9 cellular contexts compared by ENCODE assay signal in genomic region chr20:53162251-53162835, GRCh38.
DNase-seq lines count a peak whose midpoint lies in the region; ATAC-seq and TF ChIP-seq lines count a peak whose summit lies in the region.
"Had no signal": no experiment of that assay in that cellular context is flagged by ENCODE, and none has a peak within 500 bp of the region (broad histone marks: within the 10 kb centered on the region; RNA-seq: fewer than 3 reads in every experiment).

No MANE protein-coding gene starts in this region.

- no peaks in the 10 kb centered on the region for H3K9me3 Mint-ChIP-seq in stimulated activated effector memory CD8-positive, alpha-beta T cell treated with anti-CD3 and anti-CD28 coated beads, Interleukin-12 subunit alpha, Interleukin-12 subunit beta, amount 100 ng/mL, for 72 hours
- peaks cover 0 to 3% (median 0%) of the 10 kb centered on the region in 8 donors for H3K9me3 Mint-ChIP-seq in CD4-positive, alpha-beta memory T cell
- H3K9me3 Mint-ChIP-seq: dendritic cell treated with granulocyte-macrophage colony-stimulating factor and Interleukin-4, amounts not matched to agents 40 ng/mL and 50 ng/mL, for 4 days had no signal

- peak overlapping the region in 3 of 12 donors; percentile 30 to 46 (median 34) for H3K27ac ChIP-seq in heart left ventricle
- H3K27ac ChIP-seq in CD4-positive, alpha-beta memory T cell (ENCODE audit: low read depth, low read length) = no peak overlapping the region

- no peaks in the 10 kb centered on the region for H3K9me3 ChIP-seq in heart left ventricle
- no peaks in the 10 kb centered on the region for H3K9me3 ChIP-seq in CD4-positive, alpha-beta memory T cell (ENCODE audit: control insufficient read depth in 1 of 2, low read length in 2 of 2)

- no peaks in the 10 kb centered on the region for H3K36me3 ChIP-seq in heart left ventricle
- H3K36me3 ChIP-seq in CD4-positive, alpha-beta memory T cell (ENCODE audit: insufficient read depth, low read length) = no peaks in the 10 kb centered on the region

- no peaks in the 10 kb centered on the region for H3K36me3 Mint-ChIP-seq in stimulated activated effector memory CD8-positive, alpha-beta T cell treated with anti-CD3 and anti-CD28 coated beads, Interleukin-12 subunit alpha, Interleukin-12 subunit beta, amount 100 ng/mL, for 72 hours
- H3K36me3 Mint-ChIP-seq in CD4-positive, alpha-beta memory T cell = peaks cover 0 to 3% of the 10 kb centered on the region in 2 donors

- no peak overlapping the region; the same call in 1 of the 2 replicates for H3K4me3 ChIP-seq in AG09309 (ENCODE audit: control insufficient read depth, low read depth, low read length)
- H3K4me3 ChIP-seq in heart left ventricle = peak overlapping the region in 6 of 12 donors; percentile 3 to 40 (median 18)
- H3K4me3 ChIP-seq in CD4-positive, alpha-beta memory T cell (ENCODE audit: low read length in 2 of 2) = no peak overlapping the region

- peaks cover 0 to 8% (median 0%) of the 10 kb centered on the region in 12 donors for H3K4me1 ChIP-seq in heart left ventricle
- H3K4me1 ChIP-seq in CD4-positive, alpha-beta memory T cell (ENCODE audit: insufficient read depth, low read length) = no peaks in the 10 kb centered on the region

- peak in 3 of 4 donors; percentile 22 to 58 (median 47) for ATAC-seq in heart left ventricle
- ATAC-seq in stimulated activated effector memory CD8-positive, alpha-beta T cell treated with anti-CD3 and anti-CD28 coated beads, Interleukin-12 subunit alpha, Interleukin-12 subunit beta, amount 100 ng/mL, for 72 hours = peak; percentile 38
- no peak for ATAC-seq in GM19455 (IDR thresholded peaks at IDR 0.05; ENCODE audit: unreplicated experiment)

- POLR2A ChIA-PET in CD4-positive, alpha-beta memory T cell (lab: Charles Lee; ENCODE audit: partially characterized antibody) = no interaction called here

- 52 to 53% (median 52%) methylated on average over 13 of the region's 13 CpGs for WGBS in heart left ventricle, 4 donors

- intact Hi-C loops in heart left ventricle (cut with DNase I) = no loop called here
- intact Hi-C loops in CD4-positive, alpha-beta memory T cell (cut with micrococcal nuclease) = no loop called here

- no peak for TF ChIP-seq POLR2A in heart left ventricle (IDR thresholded peaks at IDR 0.05)

- no peak overlapping the region for H3K27ac Mint-ChIP-seq in stimulated activated effector memory CD8-positive, alpha-beta T cell treated with anti-CD3 and anti-CD28 coated beads, Interleukin-12 subunit alpha, Interleukin-12 subunit beta, amount 100 ng/mL, for 72 hours
- no peak overlapping the region for H3K27ac Mint-ChIP-seq in CD4-positive, alpha-beta memory T cell
- H3K27ac Mint-ChIP-seq: dendritic cell treated with granulocyte-macrophage colony-stimulating factor and Interleukin-4, amounts not matched to agents 40 ng/mL and 50 ng/mL, for 4 days had no signal

- CTCF ChIA-PET in CD4-positive, alpha-beta memory T cell (lab: Charles Lee; ENCODE audit: partially characterized antibody) = no interaction called here

- H3K27me3 ChIP-seq in heart left ventricle = no peaks in the 10 kb centered on the region
- no peaks in the 10 kb centered on the region for H3K27me3 ChIP-seq in CD4-positive, alpha-beta memory T cell (ENCODE audit: insufficient read depth, low read length)

- H3K4me1 Mint-ChIP-seq in stimulated activated effector memory CD8-positive, alpha-beta T cell treated with anti-CD3 and anti-CD28 coated beads, Interleukin-12 subunit alpha, Interleukin-12 subunit beta, amount 100 ng/mL, for 72 hours = peaks cover 13% of the 10 kb centered on the region
- H3K4me1 Mint-ChIP-seq in CD4-positive, alpha-beta memory T cell = peaks cover 6 to 14% (median 9%) of the 10 kb centered on the region in 4 donors

- peak; percentile 16 for DNase-seq in AG09309 (ENCODE audit: low read depth)
- peak; percentile 30 for DNase-seq in HT1080 (ENCODE audit: low read depth)
- peak; percentile 88 for DNase-seq in SHP77 treated with DMSO at 0.1 percent for 48 hours (lab: John Stamatoyannopoulos, UW)
- DNase-seq in heart left ventricle = peak in 3 of 5 donors; percentile 26 to 32 (median 30)
- DNase-seq in stimulated activated effector memory CD8-positive, alpha-beta T cell treated with anti-CD3 and anti-CD28 coated beads, Interleukin-12 subunit alpha, Interleukin-12 subunit beta, amount 100 ng/mL, for 72 hours (ENCODE audit: low spot score in 2 of 2) = no peak
- DNase-seq in CD4-positive, alpha-beta memory T cell = no peak
- DNase-seq in HCEC 1CT = no peak

- H3K4me3 Mint-ChIP-seq in stimulated activated effector memory CD8-positive, alpha-beta T cell treated with anti-CD3 and anti-CD28 coated beads, Interleukin-12 subunit alpha, Interleukin-12 subunit beta, amount 100 ng/mL, for 72 hours = no peak overlapping the region
- no peak overlapping the region for H3K4me3 Mint-ChIP-seq in CD4-positive, alpha-beta memory T cell
- H3K4me3 Mint-ChIP-seq: dendritic cell treated with granulocyte-macrophage colony-stimulating factor and Interleukin-4, amounts not matched to agents 40 ng/mL and 50 ng/mL, for 4 days had no signal

- TF ChIP-seq CTCF in AG09309 (IDR thresholded peaks at IDR 0.05; ENCODE audit: control insufficient read depth, insufficient read depth, low read depth, low read length, missing control alignments) = peak; percentile 32
- TF ChIP-seq CTCF in heart left ventricle (IDR thresholded peaks at IDR 0.05) = peak in 2 of 12 donors; percentile 7 to 18

- peaks cover 0 to 5% of the 10 kb centered on the region in 2 donors for H3K27me3 Mint-ChIP-seq in CD4-positive, alpha-beta memory T cell

Comparison
In these comparisons a context has a peak if more than half of its experiments do, and no peak if none do; other contexts are left out.
1. DNase-seq: peak in AG09309 (single experiment), HT1080 (single experiment), SHP77 treated with DMSO at 0.1 percent for 48 hours (single experiment) and heart left ventricle (3 of 5); none in stimulated activated effector memory CD8-positive, alpha-beta T cell treated with anti-CD3 and anti-CD28 coated beads, Interleukin-12 subunit alpha, Interleukin-12 subunit beta, amount 100 ng/mL, for 72 hours (0 of 2), CD4-positive, alpha-beta memory T cell (0 of 5) and HCEC 1CT (single experiment).